1 cellular context compared by ENCODE assay signal in genomic region chr7:74217455-74218342, GRCh38.
TF ChIP-seq lines count a peak whose summit lies in the region.

No MANE protein-coding gene starts in this region.

TF ChIP-seq in HepG2, 621 proteins besides CTCF, POLR2A, EP300 and RAD21:
- TF ChIP-seq ZNF569 (CRISPR knock-in tag; IDR thresholded peaks at IDR 0.05; ENCODE audit: borderline replicate concordance) (no peak), MAZ (IDR thresholded peaks at IDR 0.05; ENCODE audit: borderline replicate concordance, low read depth, low read length) (no peak), MAZ (CRISPR knock-in tag; IDR thresholded peaks at IDR 0.05; ENCODE audit: low read depth) (no peak), ZNF383 (CRISPR knock-in tag; IDR thresholded peaks at IDR 0.05; ENCODE audit: borderline replicate concordance) (no peak), ZNF879 (CRISPR knock-in tag; IDR thresholded peaks at IDR 0.05) (no peak), ZNF430 (CRISPR knock-in tag; IDR thresholded peaks at IDR 0.05) (no peak), ZMYM4 (CRISPR knock-in tag; IDR thresholded peaks at IDR 0.05) (no peak), ZNF556 (CRISPR knock-in tag; IDR thresholded peaks at IDR 0.05; ENCODE audit: borderline replicate concordance) (no peak), HNRNPK (IDR thresholded peaks at IDR 0.05; ENCODE audit: low read depth, low read length, poor library complexity, severe bottlenecking) (no peak), ZNF33A (CRISPR knock-in tag; IDR thresholded peaks at IDR 0.05; ENCODE audit: borderline replicate concordance) (no peak), SNAPC4 (CRISPR knock-in tag; IDR thresholded peaks at IDR 0.05) (no peak), JDP2 (CRISPR knock-in tag; IDR thresholded peaks at IDR 0.05; ENCODE audit: borderline replicate concordance) (no peak), ZFY (CRISPR knock-in tag; IDR thresholded peaks at IDR 0.05) (no peak), ZNF839 (CRISPR knock-in tag; IDR thresholded peaks at IDR 0.05; ENCODE audit: borderline replicate concordance) (no peak), LCORL (IDR thresholded peaks at IDR 0.05) (no peak), LCORL (CRISPR knock-in tag; IDR thresholded peaks at IDR 0.05) (no peak), JUN (CRISPR knock-in tag; IDR thresholded peaks at IDR 0.05) (no peak)
- TF ChIP-seq, protein P1, sequence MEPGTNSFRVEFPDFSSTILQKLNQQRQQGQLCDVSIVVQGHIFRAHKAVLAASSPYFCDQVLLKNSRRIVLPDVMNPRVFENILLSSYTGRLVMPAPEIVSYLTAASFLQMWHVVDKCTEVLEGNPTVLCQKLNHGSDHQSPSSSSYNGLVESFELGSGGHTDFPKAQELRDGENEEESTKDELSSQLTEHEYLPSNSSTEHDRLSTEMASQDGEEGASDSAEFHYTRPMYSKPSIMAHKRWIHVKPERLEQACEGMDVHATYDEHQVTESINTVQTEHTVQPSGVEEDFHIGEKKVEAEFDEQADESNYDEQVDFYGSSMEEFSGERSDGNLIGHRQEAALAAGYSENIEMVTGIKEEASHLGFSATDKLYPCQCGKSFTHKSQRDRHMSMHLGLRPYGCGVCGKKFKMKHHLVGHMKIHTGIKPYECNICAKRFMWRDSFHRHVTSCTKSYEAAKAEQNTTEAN (CRISPR knock-in tag; conservative IDR thresholded peaks at IDR 0.05): no peak
